Comparison of ENCODE assay signal across 18 cellular contexts in the genomic region with DNA sequence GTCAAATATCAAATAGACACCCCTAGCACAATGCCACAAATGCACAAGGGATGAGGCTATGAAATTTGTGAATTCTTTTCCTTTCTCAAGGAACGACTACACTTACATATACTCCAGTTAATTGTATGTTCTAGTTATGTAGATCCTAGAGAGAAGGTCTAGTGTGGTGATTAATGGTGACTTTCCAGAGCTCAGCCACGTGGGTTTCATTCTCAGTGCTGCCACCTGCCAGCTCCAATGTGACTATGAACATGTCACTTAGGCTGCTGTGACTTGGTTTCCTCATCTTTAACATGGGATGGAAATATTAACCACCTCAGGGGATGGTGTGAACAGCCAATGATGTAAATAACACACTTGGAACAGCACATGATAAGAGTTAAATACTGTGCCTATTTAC.
DNase-seq lines count a peak whose midpoint lies in the region; ATAC-seq, FAIRE-seq and TF ChIP-seq lines count a peak whose summit lies in the region.
"Had no signal": no experiment of that assay in that cellular context is flagged by ENCODE, and none has a peak within 500 bp of the region (broad histone marks: within the 10 kb centered on the region; RNA-seq: fewer than 3 reads in every experiment).

No MANE protein-coding gene starts in this region.

- CTCF ChIA-PET in PC-9 (lab: Charles Lee), result no interaction called here

- POLR2A ChIA-PET in PC-9 (lab: Charles Lee; ENCODE audit: unreplicated experiment), result no interaction called here

- peaks cover 2% of the 10 kb centered on the region for H3K4me1 Mint-ChIP-seq in activated naive CD8-positive, alpha-beta T cell treated with anti-CD3 and anti-CD28 coated beads, Interleukin-2, amount 50 U/mL, for 24 hours
- peaks cover 10% of the 10 kb centered on the region for H3K4me1 Mint-ChIP-seq in activated naive CD8-positive, alpha-beta T cell treated with anti-CD3 and anti-CD28 coated beads for 36 hours
- H3K4me1 Mint-ChIP-seq in stimulated activated effector memory CD8-positive, alpha-beta T cell treated with anti-CD3 and anti-CD28 coated beads, Interleukin-12 subunit alpha, Interleukin-12 subunit beta, amount 100 ng/mL, for 72 hours, result no peaks in the 10 kb centered on the region
- peaks cover 14% of the 10 kb centered on the region for H3K4me1 Mint-ChIP-seq in activated T-helper 2 cell treated with anti-CD3 and anti-CD28 coated beads, Interferon-gamma antibody, Interleukin-2, Interleukin-4, amounts not matched to agents 10 μg/mL and 5 μg/mL and 100 μg/mL, durations not matched to agents 14 hours and 24 hours and 36 hours (ENCODE audit: low read depth)

- no peak overlapping the region for H3K27ac Mint-ChIP-seq in activated naive CD8-positive, alpha-beta T cell treated with anti-CD3 and anti-CD28 coated beads, Interleukin-2, amount 50 U/mL, for 24 hours
- H3K27ac Mint-ChIP-seq in activated naive CD8-positive, alpha-beta T cell treated with anti-CD3 and anti-CD28 coated beads for 36 hours, result no peak overlapping the region
- H3K27ac Mint-ChIP-seq in stimulated activated effector memory CD8-positive, alpha-beta T cell treated with anti-CD3 and anti-CD28 coated beads, Interleukin-12 subunit alpha, Interleukin-12 subunit beta, amount 100 ng/mL, for 72 hours, result no peak overlapping the region
- H3K27ac Mint-ChIP-seq in activated T-helper 2 cell treated with anti-CD3 and anti-CD28 coated beads, Interferon-gamma antibody, Interleukin-2, Interleukin-4, amounts not matched to agents 10 μg/mL and 5 μg/mL and 100 μg/mL, durations not matched to agents 14 hours and 24 hours and 36 hours, result no peak overlapping the region
- H3K27ac Mint-ChIP-seq: activated naive CD8-positive, alpha-beta T cell; T-helper 1 cell treated with Interleukin-12 subunit alpha and Interleukin-12 subunit beta and Interleukin-4 antibody, amounts not matched to agents 30 μg/mL and 1 μg/mL, for 36 hours had no signal

- H3F3A ChIP-seq in MM.1S (ENCODE audit: insufficient read depth, low read length), result no peaks in the 10 kb centered on the region
- H3F3A ChIP-seq in PC-9 (ENCODE audit: insufficient read depth, low read depth), result no peaks in the 10 kb centered on the region

- H3K27me3 Mint-ChIP-seq in activated naive CD8-positive, alpha-beta T cell treated with anti-CD3 and anti-CD28 coated beads, Interleukin-2, amount 50 U/mL, for 24 hours, result no peaks in the 10 kb centered on the region
- no peaks in the 10 kb centered on the region for H3K27me3 Mint-ChIP-seq in activated naive CD8-positive, alpha-beta T cell treated with anti-CD3 and anti-CD28 coated beads for 36 hours
- no peaks in the 10 kb centered on the region for H3K27me3 Mint-ChIP-seq in activated T-helper 2 cell treated with anti-CD3 and anti-CD28 coated beads, Interferon-gamma antibody, Interleukin-2, Interleukin-4, amounts not matched to agents 10 μg/mL and 5 μg/mL and 100 μg/mL, durations not matched to agents 14 hours and 24 hours and 36 hours (ENCODE audit: low read depth)
- H3K27me3 Mint-ChIP-seq: activated naive CD8-positive, alpha-beta T cell had no signal

- ATAC-seq in activated naive CD8-positive, alpha-beta T cell treated with anti-CD3 and anti-CD28 coated beads, Interleukin-2, amount 50 U/mL, for 24 hours, result peak; percentile 33
- ATAC-seq in stimulated activated effector memory CD8-positive, alpha-beta T cell treated with anti-CD3 and anti-CD28 coated beads, Interleukin-12 subunit alpha, Interleukin-12 subunit beta, amount 100 ng/mL, for 72 hours, result no peak

- no peaks in the 10 kb centered on the region for H3K9me3 Mint-ChIP-seq in activated naive CD8-positive, alpha-beta T cell treated with anti-CD3 and anti-CD28 coated beads, Interleukin-2, amount 50 U/mL, for 24 hours
- H3K9me3 Mint-ChIP-seq in activated naive CD8-positive, alpha-beta T cell treated with anti-CD3 and anti-CD28 coated beads for 36 hours, result no peaks in the 10 kb centered on the region
- peaks cover 5% of the 10 kb centered on the region for H3K9me3 Mint-ChIP-seq in stimulated activated effector memory CD8-positive, alpha-beta T cell treated with anti-CD3 and anti-CD28 coated beads, Interleukin-12 subunit alpha, Interleukin-12 subunit beta, amount 100 ng/mL, for 72 hours
- H3K9me3 Mint-ChIP-seq in activated T-helper 2 cell treated with anti-CD3 and anti-CD28 coated beads, Interferon-gamma antibody, Interleukin-2, Interleukin-4, amounts not matched to agents 10 μg/mL and 5 μg/mL and 100 μg/mL, durations not matched to agents 14 hours and 24 hours and 36 hours, result no peaks in the 10 kb centered on the region
- H3K9me3 Mint-ChIP-seq: T-helper 1 cell treated with Interleukin-12 subunit alpha and Interleukin-12 subunit beta and Interleukin-4 antibody, amounts not matched to agents 30 μg/mL and 1 μg/mL, for 36 hours had no signal

- H3K27ac ChIP-seq in MM.1S (ENCODE audit: low read length) (no peak overlapping the region), small intestine (ENCODE audit: low read depth in 1 of 2, low read length in 1 of 2) (no peak overlapping the region), PC-9 (no peak overlapping the region)
- H3K27ac ChIP-seq: left ventricle myocardium inferior, stomach had no signal

- H3K36me3 ChIP-seq in MM.1S (replicated peaks; ENCODE audit: insufficient read depth, low read length) (no peaks in the 10 kb centered on the region), small intestine (ENCODE audit: control insufficient read depth in 2 of 2, insufficient read depth in 2 of 2, low read length in 2 of 2) (peaks cover 0 to 3% of the 10 kb centered on the region in 2 donors), PC-9 (ENCODE audit: low read depth) (no peaks in the 10 kb centered on the region)

- H3K9ac ChIP-seq in MM.1S (ENCODE audit: low read length), result no peak overlapping the region

- H3K4me1 ChIP-seq in MM.1S (ENCODE audit: low read length) (no peaks in the 10 kb centered on the region), small intestine (ENCODE audit: control insufficient read depth in 2 of 2, insufficient read depth in 1 of 2, low read depth in 1 of 2, low read length in 1 of 2) (no peaks in the 10 kb centered on the region), PC-9 (replicated peaks; ENCODE audit: insufficient read depth) (no peaks in the 10 kb centered on the region)

- no peak for FAIRE-seq in small intestine (lab: Jason Lieb, UNC)
- FAIRE-seq: GM18507 had no signal

- no peak overlapping the region for H2AFZ ChIP-seq in MM.1S (ENCODE audit: low read length)
- H2AFZ ChIP-seq in PC-9, result no peak overlapping the region

- H3K27me3 ChIP-seq in MM.1S (replicated peaks; ENCODE audit: insufficient read depth, low read length) (no peaks in the 10 kb centered on the region), small intestine (ENCODE audit: control insufficient read depth in 2 of 2, insufficient read depth in 2 of 2, low read length in 2 of 2) (no peaks in the 10 kb centered on the region), PC-9 (ENCODE audit: insufficient read depth, low read depth) (no peaks in the 10 kb centered on the region)
- H3K27me3 ChIP-seq: stomach had no signal

- H3K4me2 ChIP-seq in MM.1S (ENCODE audit: low read depth, low read length) (no peak overlapping the region), PC-9 (no peak overlapping the region)

- H3K4me3 Mint-ChIP-seq in activated naive CD8-positive, alpha-beta T cell treated with anti-CD3 and anti-CD28 coated beads, Interleukin-2, amount 50 U/mL, for 24 hours, result no peak overlapping the region
- H3K4me3 Mint-ChIP-seq in activated naive CD8-positive, alpha-beta T cell treated with anti-CD3 and anti-CD28 coated beads for 36 hours, result no peak overlapping the region
- no peak overlapping the region for H3K4me3 Mint-ChIP-seq in stimulated activated effector memory CD8-positive, alpha-beta T cell treated with anti-CD3 and anti-CD28 coated beads, Interleukin-12 subunit alpha, Interleukin-12 subunit beta, amount 100 ng/mL, for 72 hours
- no peak overlapping the region for H3K4me3 Mint-ChIP-seq in activated T-helper 2 cell treated with anti-CD3 and anti-CD28 coated beads, Interferon-gamma antibody, Interleukin-2, Interleukin-4, amounts not matched to agents 10 μg/mL and 5 μg/mL and 100 μg/mL, durations not matched to agents 14 hours and 24 hours and 36 hours (ENCODE audit: low read depth)
- H3K4me3 Mint-ChIP-seq: activated naive CD8-positive, alpha-beta T cell; T-helper 1 cell treated with Interleukin-12 subunit alpha and Interleukin-12 subunit beta and Interleukin-4 antibody, amounts not matched to agents 30 μg/mL and 1 μg/mL, for 36 hours had no signal

- H3K79me2 ChIP-seq in MM.1S (ENCODE audit: low read length) (0 out of 2 replicates have a peak, but pooled peaks cover 4% of the 10 kb centered on the region), PC-9 (ENCODE audit: low read depth) (no peaks in the 10 kb centered on the region)

- intact Hi-C loops in PC-9 (cut with micrococcal nuclease; ENCODE audit: unreplicated experiment), result no loop called here
- intact Hi-C loops in activated T-helper 2 cell treated with anti-CD3 and anti-CD28 coated beads, Interferon-gamma antibody, Interleukin-2, Interleukin-4, amounts not matched to agents 10 μg/mL and 5 μg/mL and 100 μg/mL, durations not matched to agents 14 hours and 24 hours and 36 hours (cut with micrococcal nuclease), result loop anchor here (10.0 kb wide), 1 partner anchor 147 kb away; no protein-coding TSS in a partner anchor

- WGBS in small intestine, 3 donors, result 60 to 67% (median 62%) methylated on average over 2 of the region's 2 CpGs

- H3K9me3 ChIP-seq in MM.1S (replicated peaks; ENCODE audit: insufficient read depth, low read length) (no peaks in the 10 kb centered on the region), small intestine (ENCODE audit: control insufficient read depth, low read depth) (no peaks in the 10 kb centered on the region), PC-9 (ENCODE audit: insufficient read depth, low read depth) (no peaks in the 10 kb centered on the region)
- H3K9me3 ChIP-seq: left ventricle myocardium inferior, stomach had no signal

- H3K4me3 ChIP-seq in MM.1S (ENCODE audit: low read length) (no peak overlapping the region), small intestine (ENCODE audit: low read depth in 1 of 2, low read length in 2 of 2) (no peak overlapping the region), PC-9 (no peak overlapping the region)
- H3K4me3 ChIP-seq: left ventricle myocardium inferior, stomach had no signal

- H4K20me1 ChIP-seq in MM.1S (ENCODE audit: insufficient read depth, low read length), result no peaks in the 10 kb centered on the region; the same call in 1 of the 2 replicates
- H4K20me1 ChIP-seq in PC-9 (ENCODE audit: insufficient read depth), result peaks cover 2% of the 10 kb centered on the region; the same call in 1 of the 2 replicates

- DNase-seq in activated naive CD8-positive, alpha-beta T cell treated with anti-CD3 and anti-CD28 coated beads, Interleukin-2, amount 50 U/mL, for 24 hours, result no peak
- no peak for DNase-seq in activated naive CD8-positive, alpha-beta T cell treated with anti-CD3 and anti-CD28 coated beads for 36 hours
- no peak for DNase-seq in MM.1S
- DNase-seq in dermis blood vessel endothelial cell, result peak; percentile 32
- DNase-seq in small intestine, result peak; percentile 12
- no peak for DNase-seq in stimulated activated effector memory CD8-positive, alpha-beta T cell treated with anti-CD3 and anti-CD28 coated beads, Interleukin-12 subunit alpha, Interleukin-12 subunit beta, amount 100 ng/mL, for 72 hours (ENCODE audit: low spot score in 2 of 2)
- no peak for DNase-seq in PC-9
- no peak for DNase-seq in activated T-helper 2 cell treated with anti-CD3 and anti-CD28 coated beads, Interferon-gamma antibody, Interleukin-2, Interleukin-4, amounts not matched to agents 10 μg/mL and 5 μg/mL and 100 μg/mL, durations not matched to agents 14 hours and 24 hours and 36 hours (ENCODE audit: low spot score)
- DNase-seq: effector memory CD4-positive, alpha-beta T cell; foreskin melanocyte; left ventricle myocardium inferior; NCI-H2107; NCI-H526 treated with DMSO at 0.1 percent for 48 hours; posterior cingulate gyrus; stomach had no signal

- TF ChIP-seq CTCF in MM.1S (IDR thresholded peaks at IDR 0.05; ENCODE audit: low read length), result peak; percentile 47
- TF ChIP-seq CTCF in PC-9 (conservative IDR thresholded peaks at IDR 0.05), result no peak

- H3K9me2 ChIP-seq in MM.1S (replicated peaks; ENCODE audit: insufficient read depth, low read length) (no peaks in the 10 kb centered on the region), PC-9 (ENCODE audit: insufficient read depth) (no peaks in the 10 kb centered on the region)

- peaks cover 5% of the 10 kb centered on the region for H3K36me3 Mint-ChIP-seq in activated naive CD8-positive, alpha-beta T cell treated with anti-CD3 and anti-CD28 coated beads, Interleukin-2, amount 50 U/mL, for 24 hours (ENCODE audit: low read depth)
- peaks cover 13% of the 10 kb centered on the region for H3K36me3 Mint-ChIP-seq in activated naive CD8-positive, alpha-beta T cell treated with anti-CD3 and anti-CD28 coated beads for 36 hours
- H3K36me3 Mint-ChIP-seq in stimulated activated effector memory CD8-positive, alpha-beta T cell treated with anti-CD3 and anti-CD28 coated beads, Interleukin-12 subunit alpha, Interleukin-12 subunit beta, amount 100 ng/mL, for 72 hours, result no peaks in the 10 kb centered on the region
- no peaks in the 10 kb centered on the region for H3K36me3 Mint-ChIP-seq in activated T-helper 2 cell treated with anti-CD3 and anti-CD28 coated beads, Interferon-gamma antibody, Interleukin-2, Interleukin-4, amounts not matched to agents 10 μg/mL and 5 μg/mL and 100 μg/mL, durations not matched to agents 14 hours and 24 hours and 36 hours (ENCODE audit: low read depth)

- BruUV-seq in PC-9 (replicated peaks; lab: Mats Ljungman, UMichigan), result no TSS peak

Comparison
In these comparisons a context has a peak if more than half of its experiments do, and no peak if none do; other contexts are left out.
1. DNase-seq: peak in dermis blood vessel endothelial cell (single experiment) and small intestine (single experiment); none in activated naive CD8-positive, alpha-beta T cell treated with anti-CD3 and anti-CD28 coated beads, Interleukin-2, amount 50 U/mL, for 24 hours (single experiment), activated naive CD8-positive, alpha-beta T cell treated with anti-CD3 and anti-CD28 coated beads for 36 hours (single experiment), MM.1S (single experiment), stimulated activated effector memory CD8-positive, alpha-beta T cell treated with anti-CD3 and anti-CD28 coated beads, Interleukin-12 subunit alpha, Interleukin-12 subunit beta, amount 100 ng/mL, for 72 hours (0 of 2), PC-9 (0 of 2) and activated T-helper 2 cell treated with anti-CD3 and anti-CD28 coated beads, Interferon-gamma antibody, Interleukin-2, Interleukin-4, amounts not matched to agents 10 μg/mL and 5 μg/mL and 100 μg/mL, durations not matched to agents 14 hours and 24 hours and 36 hours (single experiment).